Comparison of ENCODE assay signal across 25 cellular contexts in genomic region chr2:71706121-71706520, GRCh38.
"Had no signal": no experiment of that assay in that cellular context is flagged by ENCODE, and none has a peak within 500 bp of the region (broad histone marks: within the 10 kb centered on the region; RNA-seq: fewer than 3 reads in every experiment).

No MANE protein-coding gene starts in this region.

- H3K27me3 ChIP-seq: adrenal gland, body of pancreas, gastrocnemius medialis, thyroid gland, upper lobe of left lung had no signal

- H3K27ac ChIP-seq: adrenal gland, body of pancreas, lower lobe of right lung, stomach, thyroid gland, upper lobe of left lung had no signal

- H3K4me1 ChIP-seq: adrenal gland, body of pancreas, lower lobe of right lung had no signal

- H3K4me2 ChIP-seq: smooth muscle cell had no signal

- ATAC-seq: activated CD4-positive, alpha-beta T cell treated with anti-CD3 and anti-CD28 coated beads for 36 hours; activated CD8-positive, alpha-beta memory T cell treated with anti-CD3 and anti-CD28 coated beads, Interleukin-2, amount 10 ng/mL, durations not matched to agents 7 days and 5 days; activated CD8-positive, alpha-beta T cell treated with anti-CD3 and anti-CD28 coated beads, Interleukin-2, amount 10 ng/mL, durations not matched to agents 7 days and 5 days; body of pancreas; effector memory CD8-positive, alpha-beta T cell; lower lobe of right lung; naive thymus-derived CD8-positive, alpha-beta T cell; stimulated activated naive B cell treated with anti-CD40 and anti-IgM and Interleukin-4, amounts not matched to agents 10 μg/mL and 1 μg/mL and 100 μg/mL, for 72 hours; T-cell had no signal

- H3K36me3 ChIP-seq: adrenal gland, gastrocnemius medialis, lower lobe of right lung, stomach, thyroid gland, upper lobe of left lung had no signal

- DNase-seq: activated CD4-positive, alpha-beta T cell treated with anti-CD3 and anti-CD28 coated beads for 36 hours; activated CD4-positive, CD25-positive, alpha-beta regulatory T cell; activated CD8-positive, alpha-beta memory T cell treated with anti-CD3 and anti-CD28 coated beads, Interleukin-2, amount 10 ng/mL, durations not matched to agents 7 days and 5 days; activated CD8-positive, alpha-beta T cell treated with anti-CD3 and anti-CD28 coated beads, Interleukin-2, amount 10 ng/mL, durations not matched to agents 7 days and 5 days; activated naive CD4-positive, alpha-beta T cell treated with Interleukin-2 at 50 U/mL for 16 hours; activated T-cell treated with anti-CD3 and anti-CD28 coated beads, Interleukin-2, amount 50 U/mL, for 48 hours; adrenal gland; body of pancreas; cortex of kidney; effector memory CD8-positive, alpha-beta T cell; erythroblast; hypothalamus; immature natural killer cell; lower lobe of right lung; mesenchymal stem cell; naive thymus-derived CD8-positive, alpha-beta T cell; stimulated activated CD4-positive, alpha-beta T cell treated with anti-CD3 and anti-CD28 coated beads, Interleukin-15, amount 100 ng/mL, for 24 hours; stimulated activated CD4-positive, alpha-beta T cell treated with anti-CD3 and anti-CD28 coated beads, Interleukin-2, amount 100 ng/mL, for 24 hours; stimulated activated naive B cell treated with anti-CD40 and anti-IgM and Interleukin-4, amounts not matched to agents 10 μg/mL and 1 μg/mL and 100 μg/mL, for 72 hours; stomach; T-cell; upper lobe of left lung had no signal

- H3K9me3 ChIP-seq: adrenal gland, body of pancreas, gastrocnemius medialis, lower lobe of right lung, stomach, thyroid gland, upper lobe of left lung had no signal

- H3K4me3 ChIP-seq: adrenal gland, body of pancreas, gastrocnemius medialis, lower lobe of right lung, smooth muscle cell, stomach, thyroid gland, upper lobe of left lung had no signal
